8 cellular contexts compared by ENCODE assay signal in genomic region chr5:177301503-177302165, GRCh38. TPM values are rescaled to one million over a fixed set of nuclear protein-coding genes. Genes with fewer than 3 reads are reported as not detected.
DNase-seq lines count a peak whose midpoint lies in the region; ATAC-seq and TF ChIP-seq lines count a peak whose summit lies in the region.

No MANE protein-coding gene starts in this region.

- peak overlapping the region; percentile 99; the same call in 1 of the 2 replicates for H3K4me3 ChIP-seq in GM23338
- H3K4me3 ChIP-seq in lower lobe of right lung, result peak overlapping the region; percentile 100

- H3K79me2 ChIP-seq in GM23338 (replicated peaks; ENCODE audit: insufficient read depth), result peaks cover 25% of the 10 kb centered on the region

- POLR2A ChIA-PET in activated B cell treated with CpG ODN at 0.5 μM for 24 hours (lab: Charles Lee), result interaction anchor here (0.6 to 3.3 kb wide), 13 partner anchors 8 to 831 kb away, joined by 3 to 21 read pairs (median 4); partner anchors contain the start of genes LMAN2 and RGS14

- H3K27me3 ChIP-seq in GM23338 (ENCODE audit: insufficient read depth) (no peaks in the 10 kb centered on the region), lower lobe of right lung (ENCODE audit: low read depth) (no peaks in the 10 kb centered on the region)

- H3K4me1 ChIP-seq in GM23338 (ENCODE audit: insufficient read depth), result peaks cover 37% of the 10 kb centered on the region
- peaks cover 76% of the 10 kb centered on the region for H3K4me1 ChIP-seq in lower lobe of right lung

- CTCF ChIA-PET in activated B cell treated with CpG ODN at 0.5 μM for 24 hours (lab: Charles Lee), result interaction anchor here (0.6 to 1.6 kb wide), 7 partner anchors 8 to 189 kb away, joined by 3 to 6 read pairs (median 3); no protein-coding TSS in a partner anchor

- no peaks in the 10 kb centered on the region for H3K9me2 ChIP-seq in GM23338 (ENCODE audit: insufficient read depth)

- H3K36me3 Mint-ChIP-seq in GM23338 (ENCODE audit: low read depth), result peaks cover 61% of the 10 kb centered on the region
- peaks cover 25% of the 10 kb centered on the region for H3K36me3 Mint-ChIP-seq in activated B cell treated with CpG ODN at 0.5 μM for 24 hours (ENCODE audit: low read depth)

- TF ChIP-seq CTCF in GM23338 (conservative IDR thresholded peaks at IDR 0.05; ENCODE audit: low read depth in 2 of 2) (no peak), activated B cell treated with CpG ODN at 0.5 μM for 24 hours (IDR thresholded peaks at IDR 0.05) (no peak), lower lobe of right lung (IDR thresholded peaks at IDR 0.05) (no peak)

- peak overlapping the region; percentile 99; the same call in 1 of the 2 replicates for H3K4me2 ChIP-seq in GM23338

- H3K36me3 ChIP-seq in GM23338 (ENCODE audit: insufficient read depth), result peaks cover 20% of the 10 kb centered on the region
- H3K36me3 ChIP-seq in lower lobe of right lung, result peaks cover 38% of the 10 kb centered on the region

- DNase-seq in A172 (ENCODE audit: low spot score) (peak; percentile 41), GM23338 (ENCODE audit: low spot score) (no peak), activated B cell treated with CpG ODN at 0.5 μM for 24 hours (no peak), lower lobe of right lung (peak; percentile 61), KG1 (lab: John Stamatoyannopoulos, UW) (no peak)
- DNase-seq in activated CD8-positive, alpha-beta memory T cell treated with anti-CD3 and anti-CD28 coated beads, Interleukin-2, amount 50 U/mL, for 4 hours, result no peak

- no peak for ATAC-seq in GM23338
- peak; percentile 38 for ATAC-seq in activated B cell treated with CpG ODN at 0.5 μM for 24 hours (ENCODE audit: low read depth)
- ATAC-seq in lower lobe of right lung, result peak; percentile 38 to 53
- ATAC-seq in HG03196 (IDR thresholded peaks at IDR 0.05; ENCODE audit: unreplicated experiment), result no peak
- ATAC-seq in GM18520 (IDR thresholded peaks at IDR 0.05; ENCODE audit: unreplicated experiment), result no peak

- H3K27ac Mint-ChIP-seq in GM23338 (no peak overlapping the region), activated B cell treated with CpG ODN at 0.5 μM for 24 hours (peak overlapping the region; percentile 89)

- H3K9me3 Mint-ChIP-seq in GM23338 (no peaks in the 10 kb centered on the region; the same call in 2 of the 3 replicates), activated B cell treated with CpG ODN at 0.5 μM for 24 hours (no peaks in the 10 kb centered on the region)

- H3K27ac ChIP-seq in GM23338 (ENCODE audit: low read depth) (peak overlapping the region; percentile 72; the same call in 1 of the 2 replicates), lower lobe of right lung (peak overlapping the region; percentile 68)

- H3K4me1 Mint-ChIP-seq in GM23338, result peaks cover 68% of the 10 kb centered on the region
- H3K4me1 Mint-ChIP-seq in activated B cell treated with CpG ODN at 0.5 μM for 24 hours, result peaks cover 84% of the 10 kb centered on the region

- H4K20me1 ChIP-seq in GM23338 (replicated peaks; ENCODE audit: insufficient read depth), result peaks cover 38% of the 10 kb centered on the region

- peaks cover 36% of the 10 kb centered on the region for H3F3A ChIP-seq in GM23338 (replicated peaks; ENCODE audit: low read depth)

- no peak overlapping the region for H2AFZ ChIP-seq in GM23338

- intact Hi-C loops in activated B cell treated with CpG ODN at 0.5 μM for 24 hours (cut with micrococcal nuclease) (loop anchor here (2.0 to 5.0 kb wide), 5 partner anchors 55 to 914 kb away; partner anchors contain the start of genes HIGD2A, NOP16, RGS14 and RNF44), lower lobe of right lung (cut with DNase I) (no loop called here)

- peak overlapping the region; percentile 99 for H3K4me3 Mint-ChIP-seq in GM23338
- peak overlapping the region; percentile 90 for H3K4me3 Mint-ChIP-seq in activated B cell treated with CpG ODN at 0.5 μM for 24 hours

- peaks cover 36% of the 10 kb centered on the region for H3K27me3 Mint-ChIP-seq in GM23338 (ENCODE audit: insufficient read depth, low read depth, poor library complexity)
- H3K27me3 Mint-ChIP-seq in activated B cell treated with CpG ODN at 0.5 μM for 24 hours, result no peaks in the 10 kb centered on the region

- H3K9me3 ChIP-seq in lower lobe of right lung, result no peaks in the 10 kb centered on the region

TF ChIP-seq in GM23338, 12 proteins besides CTCF, POLR2A, EP300 and RAD21:
- TF ChIP-seq EZH2 (IDR thresholded peaks at IDR 0.05; ENCODE audit: low read depth, unreplicated experiment) (no peak), POLR2AphosphoS5 (IDR thresholded peaks at IDR 0.05; ENCODE audit: low read depth) (peak; percentile 56)
- TF ChIP-seq, protein P1, sequence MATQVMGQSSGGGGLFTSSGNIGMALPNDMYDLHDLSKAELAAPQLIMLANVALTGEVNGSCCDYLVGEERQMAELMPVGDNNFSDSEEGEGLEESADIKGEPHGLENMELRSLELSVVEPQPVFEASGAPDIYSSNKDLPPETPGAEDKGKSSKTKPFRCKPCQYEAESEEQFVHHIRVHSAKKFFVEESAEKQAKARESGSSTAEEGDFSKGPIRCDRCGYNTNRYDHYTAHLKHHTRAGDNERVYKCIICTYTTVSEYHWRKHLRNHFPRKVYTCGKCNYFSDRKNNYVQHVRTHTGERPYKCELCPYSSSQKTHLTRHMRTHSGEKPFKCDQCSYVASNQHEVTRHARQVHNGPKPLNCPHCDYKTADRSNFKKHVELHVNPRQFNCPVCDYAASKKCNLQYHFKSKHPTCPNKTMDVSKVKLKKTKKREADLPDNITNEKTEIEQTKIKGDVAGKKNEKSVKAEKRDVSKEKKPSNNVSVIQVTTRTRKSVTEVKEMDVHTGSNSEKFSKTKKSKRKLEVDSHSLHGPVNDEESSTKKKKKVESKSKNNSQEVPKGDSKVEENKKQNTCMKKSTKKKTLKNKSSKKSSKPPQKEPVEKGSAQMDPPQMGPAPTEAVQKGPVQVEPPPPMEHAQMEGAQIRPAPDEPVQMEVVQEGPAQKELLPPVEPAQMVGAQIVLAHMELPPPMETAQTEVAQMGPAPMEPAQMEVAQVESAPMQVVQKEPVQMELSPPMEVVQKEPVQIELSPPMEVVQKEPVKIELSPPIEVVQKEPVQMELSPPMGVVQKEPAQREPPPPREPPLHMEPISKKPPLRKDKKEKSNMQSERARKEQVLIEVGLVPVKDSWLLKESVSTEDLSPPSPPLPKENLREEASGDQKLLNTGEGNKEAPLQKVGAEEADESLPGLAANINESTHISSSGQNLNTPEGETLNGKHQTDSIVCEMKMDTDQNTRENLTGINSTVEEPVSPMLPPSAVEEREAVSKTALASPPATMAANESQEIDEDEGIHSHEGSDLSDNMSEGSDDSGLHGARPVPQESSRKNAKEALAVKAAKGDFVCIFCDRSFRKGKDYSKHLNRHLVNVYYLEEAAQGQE (IDR thresholded peaks at IDR 0.05; ENCODE audit: unreplicated experiment), result no peak
TF ChIP-seq in GM23338: peak in this region for 1.

RNA-seq across cellular contexts. Expression of gene RAB24, which starts 1.9 kb away (rescaled TPM):
- total RNA-seq in A172 (2014; rRNA removed; shearing (Covaris generic)), result 15.3 and 23.1 TPM in 2 replicates
- total RNA-seq in GM23338 (2014; rRNA removed; shearing (Covaris generic)), result 24.8 and 27.1 TPM in 2 replicates
- 26.1 and 27.7 TPM in 2 replicates for polyA plus RNA-seq in GM23338 (2016; fragmentation: Nextera tagmentation; extraction: Ambion mirVana)
- total RNA-seq in activated B cell treated with CpG ODN at 0.5 μM for 24 hours (35.6 and 36.3 TPM in 2 replicates), lower lobe of right lung (41.6 TPM)

RNA-seq across cellular contexts. Expression of gene PRELID1, which starts 2.0 kb away (rescaled TPM):
- 376 and 403 TPM in 2 replicates for total RNA-seq in A172 (2014; rRNA removed; shearing (Covaris generic))
- total RNA-seq in GM23338 (2014; rRNA removed; shearing (Covaris generic)), result 271 and 328 TPM in 2 replicates
- polyA plus RNA-seq in GM23338 (2016; fragmentation: Nextera tagmentation; extraction: Ambion mirVana), result 349 and 359 TPM in 2 replicates
- total RNA-seq in activated B cell treated with CpG ODN at 0.5 μM for 24 hours (141 and 160 TPM in 2 replicates), lower lobe of right lung (101 TPM)

RNA-seq across cellular contexts. Expression of gene MXD3, which starts 10.1 kb away (rescaled TPM):
- 81.3 and 99.7 TPM in 2 replicates for total RNA-seq in A172 (2014; rRNA removed; shearing (Covaris generic))
- 11.6 and 13.0 TPM in 2 replicates for total RNA-seq in GM23338 (2014; rRNA removed; shearing (Covaris generic))
- 8.4 and 9.9 TPM in 2 replicates for polyA plus RNA-seq in GM23338 (2016; fragmentation: Nextera tagmentation; extraction: Ambion mirVana)
- total RNA-seq in activated B cell treated with CpG ODN at 0.5 μM for 24 hours, result 7.6 and 9.1 TPM in 2 replicates
- 10.8 TPM for total RNA-seq in lower lobe of right lung

RNA-seq across cellular contexts. Expression of gene LMAN2, which starts 49.8 kb away (rescaled TPM):
- total RNA-seq in A172 (2014; rRNA removed; shearing (Covaris generic)), result 361 and 423 TPM in 2 replicates
- total RNA-seq in GM23338 (2014; rRNA removed; shearing (Covaris generic)), result 220 and 227 TPM in 2 replicates
- polyA plus RNA-seq in GM23338 (2016; fragmentation: Nextera tagmentation; extraction: Ambion mirVana), result 145 and 153 TPM in 2 replicates
- 88.0 and 89.7 TPM in 2 replicates for total RNA-seq in activated B cell treated with CpG ODN at 0.5 μM for 24 hours
- total RNA-seq in lower lobe of right lung, result 108 TPM

RNA-seq across cellular contexts. Expression of gene RGS14, which starts 56.1 kb away (rescaled TPM):
- total RNA-seq in A172 (2014; rRNA removed; shearing (Covaris generic)), result 28.2 and 36.5 TPM in 2 replicates
- total RNA-seq in GM23338 (2014; rRNA removed; shearing (Covaris generic)), result 37.9 and 39.3 TPM in 2 replicates
- polyA plus RNA-seq in GM23338 (2016; fragmentation: Nextera tagmentation; extraction: Ambion mirVana), result 23.5 and 24.8 TPM in 2 replicates
- total RNA-seq in activated B cell treated with CpG ODN at 0.5 μM for 24 hours (50.6 and 58.3 TPM in 2 replicates), lower lobe of right lung (16.2 TPM)

Comparison
In these comparisons a context has a peak if more than half of its experiments do, and no peak if none do; other contexts are left out.
1. DNase-seq: peak in A172 (single experiment) and lower lobe of right lung (single experiment); none in GM23338 (single experiment), activated B cell treated with CpG ODN at 0.5 μM for 24 hours (single experiment), activated CD8-positive, alpha-beta memory T cell treated with anti-CD3 and anti-CD28 coated beads, Interleukin-2, amount 50 U/mL, for 4 hours (single experiment) and KG1 (single experiment).
2. ATAC-seq: peak in activated B cell treated with CpG ODN at 0.5 μM for 24 hours (single experiment) and lower lobe of right lung (2 of 2); none in GM23338 (single experiment), HG03196 (single experiment) and GM18520 (single experiment).